8 cellular contexts compared by ENCODE assay signal in the genomic region with DNA sequence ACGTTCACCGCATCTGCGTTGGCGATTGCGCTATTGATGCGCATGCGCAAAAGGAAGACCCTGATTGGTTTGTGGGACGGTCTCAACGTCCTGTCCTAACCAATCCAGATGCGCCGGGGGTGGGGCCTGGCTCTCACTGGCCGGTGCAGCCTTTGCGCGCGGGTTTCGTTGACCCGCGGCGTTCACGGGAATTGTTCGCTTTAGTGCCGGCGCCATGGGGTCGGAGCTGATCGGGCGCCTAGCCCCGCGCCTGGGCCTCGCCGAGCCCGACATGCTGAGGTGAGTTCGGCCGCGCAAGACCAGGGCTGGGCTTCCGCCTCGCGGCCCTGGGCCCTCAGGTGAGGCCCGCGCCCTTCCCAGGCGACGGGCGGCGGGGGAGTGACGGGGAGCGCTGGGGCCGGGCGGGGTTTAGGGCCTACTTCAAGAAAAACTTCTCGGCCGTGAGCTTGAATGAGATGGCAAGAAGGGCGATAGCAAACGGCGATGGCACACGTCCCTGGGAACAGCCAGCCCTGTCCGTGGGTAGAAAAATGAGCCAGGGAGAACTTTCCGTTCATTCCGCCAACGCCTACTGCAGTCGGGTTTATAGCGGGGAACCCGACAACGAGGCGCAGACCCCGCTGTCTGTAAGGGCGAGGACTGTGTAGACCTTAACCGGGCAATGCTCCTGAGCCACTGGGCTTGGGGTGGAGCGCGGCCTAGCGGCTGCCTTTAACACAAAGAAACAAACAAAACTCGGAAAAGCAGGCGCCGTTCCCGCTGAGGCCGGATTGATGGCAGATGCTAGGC. TPM values are rescaled to one million over a fixed set of nuclear protein-coding genes. Genes with fewer than 3 reads are reported as not detected.
DNase-seq lines count a peak whose midpoint lies in the region; TF ChIP-seq lines count a peak whose summit lies in the region.

A gene with protein sequence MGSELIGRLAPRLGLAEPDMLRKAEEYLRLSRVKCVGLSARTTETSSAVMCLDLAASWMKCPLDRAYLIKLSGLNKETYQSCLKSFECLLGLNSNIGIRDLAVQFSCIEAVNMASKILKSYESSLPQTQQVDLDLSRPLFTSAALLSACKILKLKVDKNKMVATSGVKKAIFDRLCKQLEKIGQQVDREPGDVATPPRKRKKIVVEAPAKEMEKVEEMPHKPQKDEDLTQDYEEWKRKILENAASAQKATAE (plus strand): TSS at position 168 of the 789 bp plus-strand sequence. CDS start 47 bp downstream, at position 215.

- H3K36me3 Mint-ChIP-seq in HFFc6 (ENCODE audit: low read depth), result peaks cover 2% of the 10 kb centered on the region; the same call in 1 of the 2 replicates
- H3K36me3 Mint-ChIP-seq in activated naive CD4-positive, alpha-beta T cell treated with anti-CD3 and anti-CD28 coated beads, Interleukin-2, amount 50 U/mL, for 24 hours, result no peaks in the 10 kb centered on the region
- no peaks in the 10 kb centered on the region for H3K36me3 Mint-ChIP-seq in glutamatergic neuron (ENCODE audit: unreplicated experiment)
- no peaks in the 10 kb centered on the region for H3K36me3 Mint-ChIP-seq in osteocyte (ENCODE audit: unreplicated experiment)

- peak within 1 kb of the TSS; percentile 90 for H3K9ac ChIP-seq in SK-N-SH

- TF ChIP-seq POLR2A in NB4 (IDR thresholded peaks at IDR 0.05; ENCODE audit: extremely low read depth, insufficient read length), result peak; percentile 78
- TF ChIP-seq POLR2A in thyroid gland (IDR thresholded peaks at IDR 0.05), result no peak

- H3K4me3 Mint-ChIP-seq in HFFc6 (no peak within 1 kb of the TSS), glutamatergic neuron (ENCODE audit: unreplicated experiment) (no peak within 1 kb of the TSS), osteocyte (ENCODE audit: unreplicated experiment) (no peak within 1 kb of the TSS)
- no peak within 1 kb of the TSS for H3K4me3 Mint-ChIP-seq in activated naive CD4-positive, alpha-beta T cell treated with anti-CD3 and anti-CD28 coated beads, Interleukin-2, amount 50 U/mL, for 24 hours

- DNase-seq in GM10266 (ENCODE audit: extremely low spot score), result peak; percentile 97
- peak; percentile 96 for DNase-seq in HFFc6
- peak; percentile 98 for DNase-seq in NB4 (ENCODE audit: low read depth)
- peak; percentile 96 for DNase-seq in SK-N-SH
- peak; percentile 98 for DNase-seq in glutamatergic neuron
- peak; percentile 99 for DNase-seq in osteocyte (ENCODE audit: extremely low spot score, unreplicated experiment)
- peak; percentile 99 for DNase-seq in thyroid gland

- peaks cover 13% of the 10 kb centered on the region for H3F3A ChIP-seq in SK-N-SH (replicated peaks; ENCODE audit: insufficient read depth)

- TF ChIP-seq EP300 in SK-N-SH (IDR thresholded peaks at IDR 0.05; ENCODE audit: borderline replicate concordance in 1 of 2, low read depth in 1 of 2, low read length in 1 of 2), result no peak

- H3K27ac ChIP-seq in SK-N-SH (ENCODE audit: low read depth in 2 of 2, low read length in 1 of 2), result peak within 1 kb of the TSS; percentile 93 to 99
- peak within 1 kb of the TSS; percentile 82 to 95 (median 89) for H3K27ac ChIP-seq in thyroid gland

- POLR2A ChIA-PET in SK-N-SH (lab: Yijun Ruan, JAX), result interaction anchor here (0.6 to 2.4 kb wide), 3 partner anchors 67 to 111 kb away, joined by 3 to 7 read pairs (median 3); no protein-coding TSS in a partner anchor

- H3K4me1 Mint-ChIP-seq in HFFc6 (ENCODE audit: low read depth), result peaks cover 34% of the 10 kb centered on the region
- H3K4me1 Mint-ChIP-seq in activated naive CD4-positive, alpha-beta T cell treated with anti-CD3 and anti-CD28 coated beads, Interleukin-2, amount 50 U/mL, for 24 hours, result peaks cover 44% of the 10 kb centered on the region
- peaks cover 29% of the 10 kb centered on the region for H3K4me1 Mint-ChIP-seq in glutamatergic neuron (ENCODE audit: low read depth, unreplicated experiment)
- peaks cover 24% of the 10 kb centered on the region for H3K4me1 Mint-ChIP-seq in osteocyte (ENCODE audit: unreplicated experiment)

- peaks cover 51% of the 10 kb centered on the region for H4K20me1 ChIP-seq in SK-N-SH (ENCODE audit: insufficient read depth)

- no peaks in the 10 kb centered on the region for H3K27me3 Mint-ChIP-seq in HFFc6 (ENCODE audit: insufficient read depth)
- H3K27me3 Mint-ChIP-seq in activated naive CD4-positive, alpha-beta T cell treated with anti-CD3 and anti-CD28 coated beads, Interleukin-2, amount 50 U/mL, for 24 hours, result no peaks in the 10 kb centered on the region
- peaks cover 8% of the 10 kb centered on the region for H3K27me3 Mint-ChIP-seq in glutamatergic neuron (ENCODE audit: unreplicated experiment)
- no peaks in the 10 kb centered on the region for H3K27me3 Mint-ChIP-seq in osteocyte (ENCODE audit: unreplicated experiment)

- H3K27me3 ChIP-seq in SK-N-SH (ENCODE audit: insufficient read depth) (no peaks in the 10 kb centered on the region), thyroid gland (no peaks in the 10 kb centered on the region)

- H3K27ac Mint-ChIP-seq in HFFc6 (no peak within 1 kb of the TSS), glutamatergic neuron (ENCODE audit: unreplicated experiment) (no peak within 1 kb of the TSS), osteocyte (ENCODE audit: unreplicated experiment) (no peak within 1 kb of the TSS)
- H3K27ac Mint-ChIP-seq in activated naive CD4-positive, alpha-beta T cell treated with anti-CD3 and anti-CD28 coated beads, Interleukin-2, amount 50 U/mL, for 24 hours, result peak within 1 kb of the TSS; percentile 62

- H3K36me3 ChIP-seq in SK-N-SH (replicated peaks in 1 of 2; ENCODE audit: control insufficient read depth in 1 of 2, insufficient read depth in 2 of 2, low read length in 1 of 2) (peaks cover 8 to 9% of the 10 kb centered on the region in 2 experiments), thyroid gland (no peaks in the 10 kb centered on the region)

- peak; percentile 73 for TF ChIP-seq CTCF in GM10266 (IDR thresholded peaks at IDR 0.05; ENCODE audit: control insufficient read depth, insufficient read depth, low read depth, missing control alignments)
- peak; percentile 79 for TF ChIP-seq CTCF in HFFc6 (IDR thresholded peaks at IDR 0.05)
- TF ChIP-seq CTCF in NB4 (IDR thresholded peaks at IDR 0.05; ENCODE audit: low read depth, low read length), result peak; percentile 50
- peak; percentile 63 for TF ChIP-seq CTCF in SK-N-SH (IDR thresholded peaks at IDR 0.05)
- peak; percentile 36 for TF ChIP-seq CTCF in glutamatergic neuron (IDR thresholded peaks at IDR 0.05; ENCODE audit: partially characterized antibody, unreplicated experiment)
- peak; percentile 65 for TF ChIP-seq CTCF in osteocyte (IDR thresholded peaks at IDR 0.05)
- peak in 1 of 6 experiments; percentile 16 for TF ChIP-seq CTCF in thyroid gland (IDR thresholded peaks at IDR 0.05)

- H3K9me3 Mint-ChIP-seq in HFFc6 (no peaks in the 10 kb centered on the region), glutamatergic neuron (ENCODE audit: unreplicated experiment) (peaks cover 10% of the 10 kb centered on the region), osteocyte (ENCODE audit: unreplicated experiment) (no peaks in the 10 kb centered on the region)
- no peaks in the 10 kb centered on the region for H3K9me3 Mint-ChIP-seq in activated naive CD4-positive, alpha-beta T cell treated with anti-CD3 and anti-CD28 coated beads, Interleukin-2, amount 50 U/mL, for 24 hours

- peak within 1 kb of the TSS; percentile 98 for H3K4me3 ChIP-seq in NB4 (ENCODE audit: low read depth, low read length)
- H3K4me3 ChIP-seq in SK-N-SH (ENCODE audit: low read depth in 2 of 2, low read length in 1 of 2), result peak within 1 kb of the TSS; percentile 69 to 83
- H3K4me3 ChIP-seq in thyroid gland (replicated peaks in 1 of 3), result peak within 1 kb of the TSS; percentile 56 to 94 (median 89)

- CTCF ChIA-PET in SK-N-SH (lab: Yijun Ruan, JAX), result interaction anchor here (0.6 to 3.0 kb wide), 19 partner anchors 8 to 134 kb away, joined by 3 to 18 read pairs (median 4); no protein-coding TSS in a partner anchor

- WGBS in SK-N-SH (ENCODE audit: low lambda C conversion rate), result 2% methylated on average over 18 of the region's 73 CpGs
- 1% methylated on average over 21 to 46 of the region's 73 CpGs for WGBS in thyroid gland, 2 donors

- intact Hi-C loops in thyroid gland (cut with DNase I), result no loop called here

- peak within 1 kb of the TSS; percentile 96 for H3K4me2 ChIP-seq in SK-N-SH

- peaks cover 18% of the 10 kb centered on the region in 2 experiments for H3K4me1 ChIP-seq in SK-N-SH (ENCODE audit: control insufficient read depth in 1 of 2, insufficient read depth in 2 of 2, low read depth in 1 of 2, low read length in 1 of 2)
- peaks cover 20 to 23% of the 10 kb centered on the region in 2 donors for H3K4me1 ChIP-seq in thyroid gland

- H2AFZ ChIP-seq in SK-N-SH (ENCODE audit: low read depth), result peak within 1 kb of the TSS; percentile 74

- peak; percentile 59 for TF ChIP-seq RAD21 in SK-N-SH (IDR thresholded peaks at IDR 0.05; ENCODE audit: low read length)

- no peaks in the 10 kb centered on the region for H3K9me3 ChIP-seq in SK-N-SH
- no peaks in the 10 kb centered on the region for H3K9me3 ChIP-seq in thyroid gland

- H3K9me2 ChIP-seq in SK-N-SH, result no peaks in the 10 kb centered on the region

- peaks cover 80% of the 10 kb centered on the region for H3K79me2 ChIP-seq in SK-N-SH (ENCODE audit: insufficient read depth)

TF ChIP-seq in SK-N-SH, 30 proteins besides CTCF, POLR2A, EP300 and RAD21 (continues in another document):
- TF ChIP-seq GABPA (IDR thresholded peaks at IDR 0.05; ENCODE audit: low read depth) (no peak), POLR2AphosphoS5 (IDR thresholded peaks at IDR 0.05; ENCODE audit: low read depth, low read length) (peak; percentile 48; the same call in 1 of the 2 replicates), SMC3 (IDR thresholded peaks at IDR 0.05; ENCODE audit: low read depth, low read length) (peak; percentile 44; the same call in 1 of the 2 replicates), NRF1 (IDR thresholded peaks at IDR 0.05; ENCODE audit: low read depth, low read length) (peak; percentile 85), RXRA (IDR thresholded peaks at IDR 0.05; ENCODE audit: borderline replicate concordance, low read depth) (no peak)
- TF ChIP-seq, protein P1, sequence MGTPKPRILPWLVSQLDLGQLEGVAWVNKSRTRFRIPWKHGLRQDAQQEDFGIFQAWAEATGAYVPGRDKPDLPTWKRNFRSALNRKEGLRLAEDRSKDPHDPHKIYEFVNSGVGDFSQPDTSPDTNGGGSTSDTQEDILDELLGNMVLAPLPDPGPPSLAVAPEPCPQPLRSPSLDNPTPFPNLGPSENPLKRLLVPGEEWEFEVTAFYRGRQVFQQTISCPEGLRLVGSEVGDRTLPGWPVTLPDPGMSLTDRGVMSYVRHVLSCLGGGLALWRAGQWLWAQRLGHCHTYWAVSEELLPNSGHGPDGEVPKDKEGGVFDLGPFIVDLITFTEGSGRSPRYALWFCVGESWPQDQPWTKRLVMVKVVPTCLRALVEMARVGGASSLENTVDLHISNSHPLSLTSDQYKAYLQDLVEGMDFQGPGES (IDR thresholded peaks at IDR 0.05; ENCODE audit: low read depth, low read length), result peak; percentile 71

RNA-seq across cellular contexts. Expression of the gene that starts here (rescaled TPM):
- total RNA-seq in HFFc6 (2021; fragmentation: NEBNext Ultra II Directional; extraction: Animal tissue kit (Norgen Biotek cat#: 25700)), result 10 to 100 TPM; 10.1 to 22.7 (median 14.8) TPM
- 17.4 and 20.2 TPM in 2 replicates for polyA plus RNA-seq in SK-N-SH (2012; rRNA removed)
- 18.5 and 21.2 TPM in 2 replicates for polyA plus RNA-seq in SK-N-SH (2012; cell fraction: cytosol; rRNA removed)
- 14.9 and 21.9 TPM in 2 replicates for polyA plus RNA-seq in SK-N-SH (2012; cell fraction: nucleus; rRNA removed)
- total RNA-seq in glutamatergic neuron (ENCODE audit: unreplicated experiment), result 30.1 TPM
- 8.5 and 8.8 TPM in 2 replicates for total RNA-seq in osteocyte
- 1 to 10 TPM in 3 of 4 donors, under 1 TPM in 1; 0.27 to 4.0 (median 1.7) TPM for total RNA-seq in thyroid gland

Comparison
In these comparisons a context has a peak if more than half of its experiments do, and no peak if none do; other contexts are left out.
1. Peak in every context shown above with its lines: DNase-seq, H3K4me3 ChIP-seq and H3K27ac ChIP-seq.